ENCODE assay signal across 1 cellular context in the genomic region with DNA sequence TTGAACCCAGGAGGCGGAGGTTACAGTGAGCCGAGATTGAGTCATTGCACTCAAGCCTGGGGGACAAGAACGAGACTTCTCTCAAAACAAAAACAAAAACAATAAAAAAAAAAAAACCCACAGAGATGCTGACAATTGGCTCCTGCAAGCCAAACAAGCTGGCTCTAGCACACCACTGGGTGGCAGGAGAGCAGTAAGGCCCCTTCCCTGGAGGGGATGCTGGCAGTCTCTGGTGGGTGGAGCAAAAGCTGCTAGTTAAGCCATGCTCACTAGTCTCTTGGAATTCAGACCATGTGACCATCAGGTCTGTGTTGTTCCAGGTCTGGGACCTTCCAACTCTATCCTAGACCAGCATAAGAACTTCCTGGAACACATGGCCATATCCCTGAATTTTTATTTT.
TF ChIP-seq lines count a peak whose summit lies in the region.

No MANE protein-coding gene starts in this region.

TF ChIP-seq in IMR-90, 13 proteins besides CTCF, POLR2A, EP300 and RAD21 (continued from another document):
- TF ChIP-seq BHLHE40 (IDR thresholded peaks at IDR 0.05; ENCODE audit: low read depth, low read length): no peak
